8 cellular contexts compared by ENCODE assay signal in genomic region chr2:177165731-177166711, GRCh38. TPM values are rescaled to one million over a fixed set of nuclear protein-coding genes. Genes with fewer than 3 reads are reported as not detected.
DNase-seq lines count a peak whose midpoint lies in the region; ATAC-seq and TF ChIP-seq lines count a peak whose summit lies in the region.

No MANE protein-coding gene starts in this region.

- H3K9me3 ChIP-seq in MM.1S (replicated peaks; ENCODE audit: insufficient read depth, low read length) (no peaks in the 10 kb centered on the region), right atrium auricular region (no peaks in the 10 kb centered on the region)

- H2AFZ ChIP-seq in MM.1S (ENCODE audit: low read length) = peak overlapping the region; percentile 37

- H4K20me1 ChIP-seq in MM.1S (ENCODE audit: insufficient read depth, low read length) = no peaks in the 10 kb centered on the region

- no peaks in the 10 kb centered on the region for H3K27me3 ChIP-seq in MM.1S (replicated peaks; ENCODE audit: insufficient read depth, low read length)
- H3K27me3 ChIP-seq in right atrium auricular region = no peaks in the 10 kb centered on the region

- POLR2A ChIA-PET in activated naive CD8-positive, alpha-beta T cell treated with anti-CD3 and anti-CD28 coated beads, Interleukin-2, amount 10 ng/mL, durations not matched to agents 7 days and 5 days (lab: Charles Lee) = interaction anchor here (0.6 to 4.5 kb wide), 8 partner anchors 46 to 250 kb away, joined by 3 to 66 read pairs (median 5); partner anchors contain the start of genes HNRNPA3 and NFE2L2

- no peaks in the 10 kb centered on the region for H3K79me2 ChIP-seq in MM.1S (ENCODE audit: low read length)

- peaks cover 41% of the 10 kb centered on the region for H3K4me1 Mint-ChIP-seq in activated naive CD8-positive, alpha-beta T cell treated with anti-CD3 and anti-CD28 coated beads, Interleukin-2, amount 10 ng/mL, durations not matched to agents 7 days and 5 days

- H3K4me1 ChIP-seq in MM.1S (ENCODE audit: low read length) = peaks cover 45% of the 10 kb centered on the region
- peaks cover 0 to 19% of the 10 kb centered on the region in 2 donors for H3K4me1 ChIP-seq in right atrium auricular region

- H3K36me3 ChIP-seq in MM.1S (replicated peaks; ENCODE audit: insufficient read depth, low read length) = no peaks in the 10 kb centered on the region
- H3K36me3 ChIP-seq in right atrium auricular region = no peaks in the 10 kb centered on the region

- peaks cover 13% of the 10 kb centered on the region for H3K27me3 Mint-ChIP-seq in activated naive CD8-positive, alpha-beta T cell treated with anti-CD3 and anti-CD28 coated beads, Interleukin-2, amount 10 ng/mL, durations not matched to agents 7 days and 5 days

- H3K4me3 Mint-ChIP-seq in activated naive CD8-positive, alpha-beta T cell treated with anti-CD3 and anti-CD28 coated beads, Interleukin-2, amount 10 ng/mL, durations not matched to agents 7 days and 5 days = peak overlapping the region; percentile 79

- no peaks in the 10 kb centered on the region for H3K36me3 Mint-ChIP-seq in activated naive CD8-positive, alpha-beta T cell treated with anti-CD3 and anti-CD28 coated beads, Interleukin-2, amount 10 ng/mL, durations not matched to agents 7 days and 5 days

- TF ChIP-seq CTCF in MM.1S (IDR thresholded peaks at IDR 0.05; ENCODE audit: low read length) (no peak), right atrium auricular region (IDR thresholded peaks at IDR 0.05) (no peak)

- peak overlapping the region; percentile 84 for H3K27ac ChIP-seq in MM.1S (ENCODE audit: low read length)
- peak overlapping the region; percentile 83 to 87 for H3K27ac ChIP-seq in right atrium auricular region
- H3K27ac ChIP-seq in skin epidermis = peak overlapping the region; percentile 33 to 89 (median 80)

- H3K9me2 ChIP-seq in MM.1S (replicated peaks; ENCODE audit: insufficient read depth, low read length) = no peaks in the 10 kb centered on the region

- H3F3A ChIP-seq in MM.1S (ENCODE audit: insufficient read depth, low read length) = peaks cover 33% of the 10 kb centered on the region

- H3K9me3 Mint-ChIP-seq in activated naive CD8-positive, alpha-beta T cell treated with anti-CD3 and anti-CD28 coated beads, Interleukin-2, amount 10 ng/mL, durations not matched to agents 7 days and 5 days = no peaks in the 10 kb centered on the region

- H3K4me3 ChIP-seq in MM.1S (ENCODE audit: low read length) (peak overlapping the region; percentile 56), right atrium auricular region (peak overlapping the region in 1 of 2 donors; percentile 46), skin epidermis (peak overlapping the region in 5 of 7 experiments; percentile 4 to 36 (median 27))

- peak overlapping the region; percentile 86 for H3K4me2 ChIP-seq in MM.1S (ENCODE audit: low read depth, low read length)

- peak overlapping the region; percentile 51 for H3K9ac ChIP-seq in MM.1S (ENCODE audit: low read length)

- peak overlapping the region; percentile 72 for H3K27ac Mint-ChIP-seq in activated naive CD8-positive, alpha-beta T cell treated with anti-CD3 and anti-CD28 coated beads, Interleukin-2, amount 10 ng/mL, durations not matched to agents 7 days and 5 days

- DNase-seq in NCI-H1092 treated with DMSO at 0.1 percent for 48 hours (lab: John Stamatoyannopoulos, UW) (peak; percentile 32), NCI-H1092 (lab: John Stamatoyannopoulos, UW) (no peak), MM.1S (peak; percentile 82), right atrium auricular region (ENCODE audit: low spot score) (peak; percentile 65), HPDE6-E6E7 (ENCODE audit: extremely low spot score) (no peak)
- no peak for DNase-seq in activated naive CD8-positive, alpha-beta T cell treated with anti-CD3 and anti-CD28 coated beads, Interleukin-2, amount 10 ng/mL, durations not matched to agents 7 days and 5 days

- ATAC-seq in GM21825 (IDR thresholded peaks at IDR 0.05; ENCODE audit: unreplicated experiment) = peak; percentile 41
- peak; percentile 29 for ATAC-seq in activated naive CD8-positive, alpha-beta T cell treated with anti-CD3 and anti-CD28 coated beads, Interleukin-2, amount 10 ng/mL, durations not matched to agents 7 days and 5 days (ENCODE audit: low read depth)

RNA-seq across cellular contexts. Expression of gene HNRNPA3, which starts 46.6 kb away (rescaled TPM):
- total RNA-seq in activated naive CD8-positive, alpha-beta T cell treated with anti-CD3 and anti-CD28 coated beads, Interleukin-2, amount 10 ng/mL, durations not matched to agents 7 days and 5 days = 100 to 1,000 TPM; 250 to 256 TPM
- 10 to 100 TPM; 24.1 to 28.1 TPM for total RNA-seq in right atrium auricular region

Comparison
In these comparisons a context has a peak if more than half of its experiments do, and no peak if none do; other contexts are left out.
1. DNase-seq: peak in NCI-H1092 treated with DMSO at 0.1 percent for 48 hours (single experiment), MM.1S (single experiment) and right atrium auricular region (single experiment); none in NCI-H1092 (single experiment), activated naive CD8-positive, alpha-beta T cell treated with anti-CD3 and anti-CD28 coated beads, Interleukin-2, amount 10 ng/mL, durations not matched to agents 7 days and 5 days (single experiment) and HPDE6-E6E7 (single experiment).
2. RNA of gene HNRNPA3, which starts 46.6 kb away (total RNA-seq): 250 to 256 TPM in activated naive CD8-positive, alpha-beta T cell treated with anti-CD3 and anti-CD28 coated beads, Interleukin-2, amount 10 ng/mL, durations not matched to agents 7 days and 5 days; 24.1 to 28.1 TPM in right atrium auricular region; every median in the first group is over 4 times any median in the second.
3. Peak in every context shown above with its lines, with median percentiles within 50 percentile points of each other: H3K27ac ChIP-seq.